Comparison of ENCODE assay signal across 8 cellular contexts in genomic region chr22:42090596-42091445, GRCh38. TPM values are rescaled to one million over a fixed set of nuclear protein-coding genes. Genes with fewer than 3 reads are reported as not detected.
A peak's percentile ranks its signal among the peaks of the same experiment; 100 is the strongest.
DNase-seq lines count a peak whose midpoint lies in the region; TF ChIP-seq lines count a peak whose summit lies in the region.

Gene NDUFA6 (minus strand): TSS chr22:42090772. CDS start chr22:42090744, 28 bp downstream.

- H3F3A ChIP-seq in SK-N-SH (replicated peaks; ENCODE audit: insufficient read depth): peaks cover 9% of the 10 kb centered on the region

- POLR2A ChIA-PET in SK-N-SH (lab: Yijun Ruan, JAX): interaction anchor here (0.9 to 2.1 kb wide), 3 partner anchors 10 to 354 kb away, joined by 3 to 8 read pairs (median 8); no protein-coding TSS in a partner anchor

- TF ChIP-seq EP300 in SK-N-SH (IDR thresholded peaks at IDR 0.05; ENCODE audit: borderline replicate concordance in 1 of 2, low read depth in 1 of 2, low read length in 1 of 2): no peak

- peaks cover 27% of the 10 kb centered on the region for H3K79me2 ChIP-seq in SK-N-SH (ENCODE audit: insufficient read depth)

- CTCF ChIA-PET in SK-N-SH (lab: Yijun Ruan, JAX): interaction anchor here (0.5 to 2.1 kb wide), 25 partner anchors 10 to 501 kb away, joined by 3 to 28 read pairs (median 3); partner anchors contain the start of genes CENPM, SMDT1 and SMIM45

- DNase-seq in GM06990 (ENCODE audit: extremely low read depth, insufficient read length) (peak; percentile 99), HFFc6 (peak; percentile 99), NB4 (ENCODE audit: low read depth) (peak; percentile 99), SK-N-SH (peak; percentile 91), globus pallidus (ENCODE audit: low spot score) (peak; percentile 100), occipital lobe (lab: John Stamatoyannopoulos, UW) (peak; percentile 99), testis (peak; percentile 99)

- peak within 1 kb of the TSS; percentile 68; the same call in 1 of the 2 replicates for H2AFZ ChIP-seq in SK-N-SH (ENCODE audit: low read depth)

- TF ChIP-seq CTCF in GM06990 (IDR thresholded peaks at IDR 0.05; ENCODE audit: insufficient read depth, low read length, poor library complexity, severe bottlenecking): peak; percentile 99
- peak; percentile 94 for TF ChIP-seq CTCF in HFFc6 (IDR thresholded peaks at IDR 0.05)
- peak; percentile 81 for TF ChIP-seq CTCF in NB4 (IDR thresholded peaks at IDR 0.05; ENCODE audit: low read depth, low read length)
- TF ChIP-seq CTCF in SK-N-SH (IDR thresholded peaks at IDR 0.05): peak; percentile 65
- TF ChIP-seq CTCF in testis (IDR thresholded peaks at IDR 0.05): peak; percentile 82 to 95 (median 94)

- H3K36me3 Mint-ChIP-seq in HFFc6 (ENCODE audit: low read depth): peaks cover 27% of the 10 kb centered on the region
- H3K36me3 Mint-ChIP-seq in activated naive CD4-positive, alpha-beta T cell treated with anti-CD3 and anti-CD28 coated beads, Interleukin-2, amount 50 U/mL, for 24 hours: peaks cover 9% of the 10 kb centered on the region

- peak within 1 kb of the TSS; percentile 98 for H3K27ac Mint-ChIP-seq in HFFc6
- H3K27ac Mint-ChIP-seq in activated naive CD4-positive, alpha-beta T cell treated with anti-CD3 and anti-CD28 coated beads, Interleukin-2, amount 50 U/mL, for 24 hours: peak within 1 kb of the TSS; percentile 99

- peak within 1 kb of the TSS; percentile 89 for H3K9ac ChIP-seq in SK-N-SH

- peak within 1 kb of the TSS; percentile 81 for H3K4me2 ChIP-seq in SK-N-SH

- peaks cover 21% of the 10 kb centered on the region for H3K4me1 Mint-ChIP-seq in HFFc6 (ENCODE audit: low read depth)
- H3K4me1 Mint-ChIP-seq in activated naive CD4-positive, alpha-beta T cell treated with anti-CD3 and anti-CD28 coated beads, Interleukin-2, amount 50 U/mL, for 24 hours: peaks cover 40% of the 10 kb centered on the region

- H3K36me3 ChIP-seq in GM06990 (ENCODE audit: control insufficient read depth, insufficient read depth, low read length): peaks cover 1% of the 10 kb centered on the region
- peaks cover 8 to 12% of the 10 kb centered on the region in 2 experiments for H3K36me3 ChIP-seq in SK-N-SH (replicated peaks in 1 of 2; ENCODE audit: control insufficient read depth in 1 of 2, insufficient read depth in 2 of 2, low read length in 1 of 2)
- no peaks in the 10 kb centered on the region for H3K36me3 ChIP-seq in testis (ENCODE audit: low read depth, missing control alignments)

- H3K9me3 ChIP-seq in SK-N-SH (no peaks in the 10 kb centered on the region), testis (no peaks in the 10 kb centered on the region)

- peak within 1 kb of the TSS; percentile 99 for H3K4me3 ChIP-seq in GM06990 (replicated peaks; ENCODE audit: low read depth, low read length)
- H3K4me3 ChIP-seq in NB4 (ENCODE audit: low read depth, low read length): peak within 1 kb of the TSS; percentile 90
- H3K4me3 ChIP-seq in SK-N-SH (ENCODE audit: low read depth in 2 of 2, low read length in 1 of 2): peak within 1 kb of the TSS; percentile 70 to 74
- H3K4me3 ChIP-seq in testis: peak within 1 kb of the TSS; percentile 71 to 81

- no peaks in the 10 kb centered on the region for H3K9me2 ChIP-seq in SK-N-SH

- peaks cover 3% of the 10 kb centered on the region; the same call in 1 of the 2 replicates for H3K27me3 Mint-ChIP-seq in HFFc6 (ENCODE audit: insufficient read depth)
- H3K27me3 Mint-ChIP-seq in activated naive CD4-positive, alpha-beta T cell treated with anti-CD3 and anti-CD28 coated beads, Interleukin-2, amount 50 U/mL, for 24 hours: no peaks in the 10 kb centered on the region

- peaks cover 0 to 4% of the 10 kb centered on the region in 2 experiments; a peak in 1 of 4 replicates for H3K4me1 ChIP-seq in SK-N-SH (ENCODE audit: control insufficient read depth in 1 of 2, insufficient read depth in 2 of 2, low read depth in 1 of 2, low read length in 1 of 2)
- peaks cover 20% of the 10 kb centered on the region for H3K4me1 ChIP-seq in testis

- no peaks in the 10 kb centered on the region for H4K20me1 ChIP-seq in SK-N-SH (ENCODE audit: insufficient read depth)

- H3K27ac ChIP-seq in SK-N-SH (ENCODE audit: low read depth in 2 of 2, low read length in 1 of 2) (peak within 1 kb of the TSS; percentile 72 to 84), testis (peak within 1 kb of the TSS; percentile 78 to 93)

- intact Hi-C loops in testis (cut with DNase I; ENCODE audit: low total_unique reads): no loop called here

- 1% methylated on average over 8 of the region's 70 CpGs for WGBS in SK-N-SH (ENCODE audit: low lambda C conversion rate)
- WGBS in testis, 2 donors: 0 to 1% methylated on average over 31 to 66 of the region's 70 CpGs

- H3K27me3 ChIP-seq in GM06990 (replicated peaks; ENCODE audit: control insufficient read depth, insufficient read depth, low read length) (no peaks in the 10 kb centered on the region), SK-N-SH (ENCODE audit: insufficient read depth) (no peaks in the 10 kb centered on the region), testis (no peaks in the 10 kb centered on the region)

- H3K9me3 Mint-ChIP-seq in HFFc6: peaks cover 8% of the 10 kb centered on the region
- no peaks in the 10 kb centered on the region for H3K9me3 Mint-ChIP-seq in activated naive CD4-positive, alpha-beta T cell treated with anti-CD3 and anti-CD28 coated beads, Interleukin-2, amount 50 U/mL, for 24 hours

- peak; percentile 70 for TF ChIP-seq RAD21 in SK-N-SH (IDR thresholded peaks at IDR 0.05; ENCODE audit: low read length)

- H3K4me3 Mint-ChIP-seq in HFFc6: peak within 1 kb of the TSS; percentile 98
- H3K4me3 Mint-ChIP-seq in activated naive CD4-positive, alpha-beta T cell treated with anti-CD3 and anti-CD28 coated beads, Interleukin-2, amount 50 U/mL, for 24 hours: peak within 1 kb of the TSS; percentile 97

- TF ChIP-seq POLR2A in NB4 (IDR thresholded peaks at IDR 0.05; ENCODE audit: extremely low read depth, insufficient read length) (peak; percentile 76), testis (IDR thresholded peaks at IDR 0.05) (peak; percentile 75)

TF ChIP-seq in SK-N-SH, 30 proteins besides CTCF, POLR2A, EP300 and RAD21 (continues in another document):
- TF ChIP-seq, protein P1, sequence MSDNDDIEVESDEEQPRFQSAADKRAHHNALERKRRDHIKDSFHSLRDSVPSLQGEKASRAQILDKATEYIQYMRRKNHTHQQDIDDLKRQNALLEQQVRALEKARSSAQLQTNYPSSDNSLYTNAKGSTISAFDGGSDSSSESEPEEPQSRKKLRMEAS (IDR thresholded peaks at IDR 0.05; ENCODE audit: low read depth): 0 out of 2 replicates have a peak, but pooled peaks have one; percentile 46
- TF ChIP-seq RFX5 (IDR thresholded peaks at IDR 0.05; ENCODE audit: low read length) (peak; percentile 55; the same call in 1 of the 2 replicates), SMC3 (IDR thresholded peaks at IDR 0.05; ENCODE audit: low read depth, low read length) (peak; percentile 74), MXI1 (IDR thresholded peaks at IDR 0.05; ENCODE audit: low read depth, low read length) (no peak), CHD2 (IDR thresholded peaks at IDR 0.05; ENCODE audit: low read length, partially characterized antibody) (peak; percentile 6), USF1 (IDR thresholded peaks at IDR 0.05; ENCODE audit: borderline replicate concordance, low read depth) (no peak), TCF12 (IDR thresholded peaks at IDR 0.05) (0 out of 2 replicates have a peak, but pooled peaks have one; percentile 8), NRF1 (IDR thresholded peaks at IDR 0.05; ENCODE audit: low read depth, low read length) (peak; percentile 91), NFIC (IDR thresholded peaks at IDR 0.05; ENCODE audit: borderline replicate concordance) (no peak), TAF1 (IDR thresholded peaks at IDR 0.05; ENCODE audit: borderline replicate concordance, low read depth, low read length) (peak; percentile 68), FOSL2 (IDR thresholded peaks at IDR 0.05; ENCODE audit: borderline replicate concordance, low read depth) (no peak)
- TF ChIP-seq, protein P2, sequence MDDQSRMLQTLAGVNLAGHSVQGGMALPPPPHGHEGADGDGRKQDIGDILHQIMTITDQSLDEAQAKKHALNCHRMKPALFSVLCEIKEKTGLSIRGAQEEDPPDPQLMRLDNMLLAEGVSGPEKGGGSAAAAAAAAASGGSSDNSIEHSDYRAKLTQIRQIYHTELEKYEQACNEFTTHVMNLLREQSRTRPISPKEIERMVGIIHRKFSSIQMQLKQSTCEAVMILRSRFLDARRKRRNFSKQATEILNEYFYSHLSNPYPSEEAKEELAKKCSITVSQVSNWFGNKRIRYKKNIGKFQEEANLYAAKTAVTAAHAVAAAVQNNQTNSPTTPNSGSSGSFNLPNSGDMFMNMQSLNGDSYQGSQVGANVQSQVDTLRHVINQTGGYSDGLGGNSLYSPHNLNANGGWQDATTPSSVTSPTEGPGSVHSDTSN (IDR thresholded peaks at IDR 0.05): no peak
- TF ChIP-seq, protein P3, sequence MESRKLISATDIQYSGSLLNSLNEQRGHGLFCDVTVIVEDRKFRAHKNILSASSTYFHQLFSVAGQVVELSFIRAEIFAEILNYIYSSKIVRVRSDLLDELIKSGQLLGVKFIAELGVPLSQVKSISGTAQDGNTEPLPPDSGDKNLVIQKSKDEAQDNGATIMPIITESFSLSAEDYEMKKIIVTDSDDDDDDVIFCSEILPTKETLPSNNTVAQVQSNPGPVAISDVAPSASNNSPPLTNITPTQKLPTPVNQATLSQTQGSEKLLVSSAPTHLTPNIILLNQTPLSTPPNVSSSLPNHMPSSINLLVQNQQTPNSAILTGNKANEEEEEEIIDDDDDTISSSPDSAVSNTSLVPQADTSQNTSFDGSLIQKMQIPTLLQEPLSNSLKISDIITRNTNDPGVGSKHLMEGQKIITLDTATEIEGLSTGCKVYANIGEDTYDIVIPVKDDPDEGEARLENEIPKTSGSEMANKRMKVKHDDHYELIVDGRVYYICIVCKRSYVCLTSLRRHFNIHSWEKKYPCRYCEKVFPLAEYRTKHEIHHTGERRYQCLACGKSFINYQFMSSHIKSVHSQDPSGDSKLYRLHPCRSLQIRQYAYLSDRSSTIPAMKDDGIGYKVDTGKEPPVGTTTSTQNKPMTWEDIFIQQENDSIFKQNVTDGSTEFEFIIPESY (IDR thresholded peaks at IDR 0.05; ENCODE audit: borderline replicate concordance, low read depth): no peak

RNA-seq across cellular contexts. Expression of gene NDUFA6, which starts in this region (rescaled TPM):
- 10 to 100 TPM; 69.6 to 90.2 (median 81.9) TPM for total RNA-seq in HFFc6 (2021; fragmentation: NEBNext Ultra II Directional; extraction: Animal tissue kit (Norgen Biotek cat#: 25700))
- polyA plus RNA-seq in SK-N-SH (2012; rRNA removed): 37.8 and 42.0 TPM in 2 replicates
- 48.5 and 52.2 TPM in 2 replicates for polyA plus RNA-seq in SK-N-SH (2012; cell fraction: cytosol; rRNA removed)
- 12.8 and 13.7 TPM in 2 replicates for polyA plus RNA-seq in SK-N-SH (2012; cell fraction: nucleus; rRNA removed)
- 34.3 TPM for total RNA-seq in occipital lobe
- total RNA-seq in testis: 10 to 100 TPM; 41.1 to 53.3 TPM
- 81.4 TPM for polyA plus RNA-seq in testis (ENCODE audit: insufficient read depth, low read depth, low replicate concordance)

Comparison
In these comparisons a context has a peak if more than half of its experiments do, and no peak if none do; other contexts are left out.
1. Peak in every context shown above with its lines: DNase-seq, H3K4me3 ChIP-seq and H3K27ac ChIP-seq.